35 cellular contexts compared by ENCODE assay signal in genomic region chr4:74148205-74148604, GRCh38. TPM values are rescaled to one million over a fixed set of nuclear protein-coding genes. Genes with fewer than 3 reads are reported as not detected.
"Had no signal": no experiment of that assay in that cellular context is flagged by ENCODE, and none has a peak within 500 bp of the region (broad histone marks: within the 10 kb centered on the region; RNA-seq: fewer than 3 reads in every experiment).

No MANE protein-coding gene starts in this region.

- H3K36me3 ChIP-seq: MG63 had no signal

- DNase-seq: Karpas-422, Kasumi-1, MG63, MM.1S, MV-4-11, NCI-H1048, NCI-H1092, NCI-H1092 treated with DMSO at 0.1 percent for 48 hours, NCI-H1105, NCI-H1105 treated with DMSO at 0.1 percent for 48 hours, NCI-H1417, NCI-H1417 treated with DMSO at 0.1 percent for 48 hours, NCI-H1436, NCI-H1436 treated with DMSO at 0.1 percent for 48 hours, NCI-H146, NCI-H1694, NCI-H1694 treated with DMSO at 0.1 percent for 48 hours, NCI-H187, NCI-H187 treated with DMSO at 0.1 percent for 48 hours, NCI-H1930, NCI-H2029, NCI-H2029 treated with DMSO at 0.1 percent for 48 hours, NCI-H2081, NCI-H2081 treated with DMSO at 0.1 percent for 48 hours, NCI-H2107, NCI-H2171, NCI-H2171 treated with DMSO at 0.1 percent for 48 hours, NCI-H2227 treated with DMSO at 0.1 percent for 48 hours, NCI-H226, NCI-H345, NCI-H446, NCI-H446 treated with DMSO at 0.1 percent for 48 hours, NCI-H510A, NCI-H510A treated with DMSO at 0.1 percent for 48 hours had no signal

- H3K4me3 ChIP-seq: MG63 had no signal

- H3K9me3 ChIP-seq: MG63 had no signal

RNA-seq across cellular contexts. Expression of gene CXCL2, which starts 49.2 kb away (rescaled TPM):
- total RNA-seq: M059J had no signal
